ENCODE assay signal across 21 cellular contexts in the genomic region with DNA sequence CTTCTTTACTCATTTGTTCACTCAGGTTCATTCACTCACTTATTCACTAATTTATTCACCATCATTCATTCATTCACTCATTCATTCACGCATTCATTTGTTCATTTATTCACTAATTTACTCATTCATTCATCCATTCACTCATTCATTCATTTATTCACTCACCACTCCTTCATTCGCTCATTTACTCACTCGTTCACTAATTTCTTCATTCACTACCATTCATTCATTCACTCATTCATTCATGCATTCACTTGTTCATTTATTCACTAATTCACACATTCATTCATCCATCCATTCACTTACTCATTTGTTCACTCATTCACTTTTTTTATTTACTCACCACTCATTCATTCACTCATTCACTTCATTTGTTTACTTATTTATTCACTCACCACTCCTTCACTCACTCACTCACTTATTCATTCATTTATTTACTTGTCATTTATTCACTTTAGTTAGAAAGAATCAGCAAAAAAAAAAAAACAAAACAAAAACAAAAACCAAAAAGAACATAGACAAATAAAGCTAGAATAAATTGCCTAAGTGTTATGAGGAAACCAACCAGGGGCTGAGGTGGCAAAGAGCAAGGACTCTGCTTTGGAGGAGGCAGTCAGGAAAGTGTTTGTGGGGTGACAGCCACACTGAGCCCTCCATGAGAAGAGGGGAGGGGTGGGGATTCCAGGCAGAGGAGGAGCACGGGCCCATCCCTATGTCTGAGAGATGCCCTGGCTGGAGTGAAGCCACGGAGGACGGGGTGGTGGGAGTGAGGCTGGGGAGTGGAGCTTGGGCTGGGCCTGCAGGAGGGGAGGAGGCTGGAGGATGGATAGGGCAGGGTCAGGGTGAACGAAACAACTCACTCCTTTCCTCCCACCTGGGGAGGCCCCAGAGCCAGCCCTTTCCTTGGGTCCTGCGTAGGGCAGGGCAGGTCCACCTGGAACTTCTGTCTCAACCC.
"Had no signal": no experiment of that assay in that cellular context is flagged by ENCODE, and none has a peak within 500 bp of the region (broad histone marks: within the 10 kb centered on the region; RNA-seq: fewer than 3 reads in every experiment).

No MANE protein-coding gene starts in this region.

- ATAC-seq: activated T-helper 17 cell treated with anti-CD3 and anti-CD28 coated beads, Interleukin-2, amount 50 U/mL, for 72 hours; effector memory CD8-positive, alpha-beta T cell; gastroesophageal sphincter; heart left ventricle; left cardiac atrium; mucosa of descending colon; pancreas; psoas muscle; stimulated activated naive CD8-positive, alpha-beta T cell treated with anti-CD3 and anti-CD28 coated beads, Interleukin-15, amount 100 ng/mL, for 72 hours; T-cell had no signal

- H3K27ac ChIP-seq: colonic mucosa, dorsolateral prefrontal cortex, gastroesophageal sphincter, heart left ventricle, pancreas, psoas muscle, right atrium auricular region, tibial artery, WERI-Rb-1 had no signal

- DNase-seq: activated CD4-positive, alpha-beta T cell treated with anti-CD3 and anti-CD28 coated beads for 1 hour; activated naive CD8-positive, alpha-beta T cell treated with anti-CD3 and anti-CD28 coated beads for 36 hours; activated T-cell treated with anti-CD3 and anti-CD28 coated beads, Interleukin-2, amount 50 U/mL, for 1 hour; colonic mucosa; dorsolateral prefrontal cortex; effector memory CD8-positive, alpha-beta T cell; heart left ventricle; islet precursor cell; left cardiac atrium; mucosa of descending colon; pancreas; psoas muscle; stimulated activated naive CD8-positive, alpha-beta T cell treated with anti-CD3 and anti-CD28 coated beads, Interleukin-15, amount 100 ng/mL, for 72 hours; T-cell; tibial artery; WERI-Rb-1 had no signal

- H3K9me3 ChIP-seq: colonic mucosa, gastroesophageal sphincter, heart left ventricle, mucosa of descending colon, pancreas, psoas muscle, right atrium auricular region, tibial artery had no signal

- H3K4me3 ChIP-seq: colonic mucosa, dorsolateral prefrontal cortex, gastroesophageal sphincter, heart left ventricle, mucosa of descending colon, pancreas, psoas muscle, right atrium auricular region, tibial artery had no signal

- H3K27me3 ChIP-seq: colonic mucosa, pancreas, right atrium auricular region had no signal

- H3K4me1 ChIP-seq: colonic mucosa, gastroesophageal sphincter, heart left ventricle, pancreas, psoas muscle, right atrium auricular region had no signal

- FAIRE-seq: bronchial epithelial cell, pancreas, TTC549 had no signal

- H3K36me3 ChIP-seq: colonic mucosa, gastroesophageal sphincter, heart left ventricle, pancreas, right atrium auricular region, tibial artery, WERI-Rb-1 had no signal
